In genomic region chr7:157499121-157499834, GRCh38 we compare ENCODE assay signal across 20 cellular contexts.
DNase-seq lines count a peak whose midpoint lies in the region; ATAC-seq and TF ChIP-seq lines count a peak whose summit lies in the region.
"Had no signal": no experiment of that assay in that cellular context is flagged by ENCODE, and none has a peak within 500 bp of the region (broad histone marks: within the 10 kb centered on the region; RNA-seq: fewer than 3 reads in every experiment).

No MANE protein-coding gene starts in this region.

- no peaks in the 10 kb centered on the region for H3K4me1 ChIP-seq in tibial artery

- H3K4me3 Mint-ChIP-seq in activated naive CD8-positive, alpha-beta T cell treated with anti-CD3 and anti-CD28 coated beads, Interleukin-2, amount 10 ng/mL, durations not matched to agents 7 days and 5 days = no peak overlapping the region
- no peak overlapping the region for H3K4me3 Mint-ChIP-seq in activated naive CD8-positive, alpha-beta T cell treated with anti-CD3 and anti-CD28 coated beads for 36 hours
- no peak overlapping the region for H3K4me3 Mint-ChIP-seq in activated T-helper 17 cell treated with anti-CD3 and anti-CD28 coated beads, Interleukin-2, amount 50 U/mL, for 72 hours
- H3K4me3 Mint-ChIP-seq: activated naive CD8-positive, alpha-beta T cell; effector memory CD8-positive, alpha-beta T cell had no signal

- H3K27me3 ChIP-seq in tibial artery = peaks cover 0 to 3% of the 10 kb centered on the region in 2 donors

- peaks cover 11% of the 10 kb centered on the region for H3K27me3 Mint-ChIP-seq in activated naive CD8-positive, alpha-beta T cell treated with anti-CD3 and anti-CD28 coated beads, Interleukin-2, amount 10 ng/mL, durations not matched to agents 7 days and 5 days
- peaks cover under 1% of the 10 kb centered on the region for H3K27me3 Mint-ChIP-seq in activated naive CD8-positive, alpha-beta T cell treated with anti-CD3 and anti-CD28 coated beads for 36 hours
- no peaks in the 10 kb centered on the region for H3K27me3 Mint-ChIP-seq in activated T-helper 17 cell treated with anti-CD3 and anti-CD28 coated beads, Interleukin-2, amount 50 U/mL, for 72 hours
- H3K27me3 Mint-ChIP-seq: activated naive CD8-positive, alpha-beta T cell had no signal

- no peaks in the 10 kb centered on the region for H3K36me3 ChIP-seq in tibial artery

- no peaks in the 10 kb centered on the region for H3K9me3 ChIP-seq in tibial artery

- H3K4me3 ChIP-seq in tibial artery = no peak overlapping the region
- H3K4me3 ChIP-seq: skin epidermis had no signal

- POLR2A ChIA-PET in activated naive CD8-positive, alpha-beta T cell treated with anti-CD3 and anti-CD28 coated beads, Interleukin-2, amount 10 ng/mL, durations not matched to agents 7 days and 5 days (lab: Charles Lee) = no interaction called here

- H3K9me3 Mint-ChIP-seq in activated naive CD8-positive, alpha-beta T cell treated with anti-CD3 and anti-CD28 coated beads, Interleukin-2, amount 10 ng/mL, durations not matched to agents 7 days and 5 days = no peaks in the 10 kb centered on the region
- H3K9me3 Mint-ChIP-seq in activated naive CD8-positive, alpha-beta T cell treated with anti-CD3 and anti-CD28 coated beads for 36 hours = peaks cover 2% of the 10 kb centered on the region
- no peaks in the 10 kb centered on the region for H3K9me3 Mint-ChIP-seq in activated T-helper 17 cell treated with anti-CD3 and anti-CD28 coated beads, Interleukin-2, amount 50 U/mL, for 72 hours
- H3K9me3 Mint-ChIP-seq: effector memory CD8-positive, alpha-beta T cell had no signal

- H3K27ac ChIP-seq in tibial artery = no peak overlapping the region
- H3K27ac ChIP-seq: C4-2B, skin epidermis had no signal

- no peak for TF ChIP-seq CTCF in tibial artery (IDR thresholded peaks at IDR 0.05)

- H3K4me1 Mint-ChIP-seq in activated naive CD8-positive, alpha-beta T cell treated with anti-CD3 and anti-CD28 coated beads, Interleukin-2, amount 10 ng/mL, durations not matched to agents 7 days and 5 days = peaks cover 26% of the 10 kb centered on the region
- peaks cover 40% of the 10 kb centered on the region for H3K4me1 Mint-ChIP-seq in activated naive CD8-positive, alpha-beta T cell treated with anti-CD3 and anti-CD28 coated beads for 36 hours
- peaks cover 24% of the 10 kb centered on the region for H3K4me1 Mint-ChIP-seq in activated T-helper 17 cell treated with anti-CD3 and anti-CD28 coated beads, Interleukin-2, amount 50 U/mL, for 72 hours

- H3K27ac Mint-ChIP-seq in activated naive CD8-positive, alpha-beta T cell treated with anti-CD3 and anti-CD28 coated beads, Interleukin-2, amount 10 ng/mL, durations not matched to agents 7 days and 5 days = peak overlapping the region; percentile 43
- H3K27ac Mint-ChIP-seq in activated naive CD8-positive, alpha-beta T cell treated with anti-CD3 and anti-CD28 coated beads for 36 hours = no peak overlapping the region
- H3K27ac Mint-ChIP-seq in activated T-helper 17 cell treated with anti-CD3 and anti-CD28 coated beads, Interleukin-2, amount 50 U/mL, for 72 hours = peak overlapping the region; percentile 23
- H3K27ac Mint-ChIP-seq: activated naive CD8-positive, alpha-beta T cell had no signal

- intact Hi-C loops in tibial artery (cut with DNase I; ENCODE audit: low total_unique reads) = no loop called here

- peak; percentile 23 for DNase-seq in activated naive CD8-positive, alpha-beta T cell treated with anti-CD3 and anti-CD28 coated beads, Interleukin-2, amount 10 ng/mL, durations not matched to agents 7 days and 5 days
- DNase-seq in activated naive CD8-positive, alpha-beta T cell treated with anti-CD3 and anti-CD28 coated beads for 36 hours = no peak
- peak; percentile 6 for DNase-seq in mucosa of gallbladder (ENCODE audit: low spot score)
- peak; percentile 15 to 56 for DNase-seq in tibial artery
- DNase-seq in NCI-H2107 treated with DMSO at 0.1 percent for 48 hours (lab: John Stamatoyannopoulos, UW; ENCODE audit: unreplicated experiment) = no peak
- DNase-seq: activated CD4-positive, alpha-beta T cell treated with anti-CD3 and anti-CD28 coated beads, Interleukin-2, amount 50 U/mL, for 4 hours; Calu3; cortex of kidney; effector memory CD8-positive, alpha-beta T cell; foreskin fibroblast; NCI-H1105; NCI-H1930; NCI-H2227 treated with DMSO at 0.1 percent for 48 hours; SW 1271 had no signal

- ATAC-seq in activated naive CD8-positive, alpha-beta T cell treated with anti-CD3 and anti-CD28 coated beads, Interleukin-2, amount 10 ng/mL, durations not matched to agents 7 days and 5 days (ENCODE audit: low read depth) = no peak
- no peak for ATAC-seq in activated T-helper 17 cell treated with anti-CD3 and anti-CD28 coated beads, Interleukin-2, amount 50 U/mL, for 72 hours (replicated peaks)
- ATAC-seq in GM21786 (IDR thresholded peaks at IDR 0.05; ENCODE audit: unreplicated experiment) = no peak
- ATAC-seq: effector memory CD8-positive, alpha-beta T cell; esophagus mucosa had no signal

- no peaks in the 10 kb centered on the region for H3K36me3 Mint-ChIP-seq in activated naive CD8-positive, alpha-beta T cell treated with anti-CD3 and anti-CD28 coated beads, Interleukin-2, amount 10 ng/mL, durations not matched to agents 7 days and 5 days
- H3K36me3 Mint-ChIP-seq in activated naive CD8-positive, alpha-beta T cell treated with anti-CD3 and anti-CD28 coated beads for 36 hours = no peaks in the 10 kb centered on the region
- H3K36me3 Mint-ChIP-seq in activated T-helper 17 cell treated with anti-CD3 and anti-CD28 coated beads, Interleukin-2, amount 50 U/mL, for 72 hours (ENCODE audit: low read depth) = no peaks in the 10 kb centered on the region
- H3K36me3 Mint-ChIP-seq: activated naive CD8-positive, alpha-beta T cell had no signal

Comparison
In these comparisons a context has a peak if more than half of its experiments do, and no peak if none do; other contexts are left out.
1. DNase-seq: peak in activated naive CD8-positive, alpha-beta T cell treated with anti-CD3 and anti-CD28 coated beads, Interleukin-2, amount 10 ng/mL, durations not matched to agents 7 days and 5 days (single experiment), mucosa of gallbladder (single experiment) and tibial artery (2 of 2); none in activated naive CD8-positive, alpha-beta T cell treated with anti-CD3 and anti-CD28 coated beads for 36 hours (single experiment) and NCI-H2107 treated with DMSO at 0.1 percent for 48 hours (single experiment).